Comparison of ENCODE assay signal across 20 cellular contexts in the genomic region with DNA sequence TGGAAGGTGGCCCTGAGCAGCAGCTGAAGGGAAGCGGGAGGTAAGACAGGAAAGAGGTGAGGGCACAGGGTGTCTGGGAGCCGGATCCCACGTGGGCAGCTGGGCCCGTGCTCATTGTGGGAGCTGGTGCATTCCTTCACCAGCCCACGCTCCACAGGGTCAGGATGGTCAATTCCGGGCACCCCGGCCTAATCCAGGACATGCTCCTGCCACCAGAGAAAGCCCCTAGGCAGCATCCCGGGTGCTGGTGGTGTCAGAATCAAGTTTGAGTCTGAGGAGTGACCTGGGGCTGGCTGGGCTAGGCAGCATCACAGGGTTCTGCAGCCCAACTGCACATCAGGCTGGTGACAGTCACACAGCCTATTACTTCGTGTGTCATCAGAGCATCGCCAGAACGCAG. TPM values are rescaled to one million over a fixed set of nuclear protein-coding genes. Genes with fewer than 3 reads are reported as not detected.
DNase-seq lines count a peak whose midpoint lies in the region; ATAC-seq and TF ChIP-seq lines count a peak whose summit lies in the region.
"Had no signal": no experiment of that assay in that cellular context is flagged by ENCODE, and none has a peak within 500 bp of the region (broad histone marks: within the 10 kb centered on the region; RNA-seq: fewer than 3 reads in every experiment).

No MANE protein-coding gene starts in this region.

- H3K27ac ChIP-seq in right lobe of liver: peak overlapping the region; percentile 32 to 94 (median 93)
- H3K27ac ChIP-seq in stomach: peak overlapping the region in 3 of 5 donors; percentile 45 to 66 (median 50)

- H3K9me3 ChIP-seq in right lobe of liver: no peaks in the 10 kb centered on the region
- no peaks in the 10 kb centered on the region for H3K9me3 ChIP-seq in stomach

- TF ChIP-seq POLR2A in right lobe of liver (IDR thresholded peaks at IDR 0.05) (no peak), stomach (IDR thresholded peaks at IDR 0.05) (no peak)

- H3K36me3 ChIP-seq in right lobe of liver (no peaks in the 10 kb centered on the region), stomach (peaks cover 9 to 41% (median 38%) of the 10 kb centered on the region in 4 donors)

- no peaks in the 10 kb centered on the region for H3K27me3 ChIP-seq in right lobe of liver
- no peaks in the 10 kb centered on the region for H3K27me3 ChIP-seq in stomach

- WGBS in right lobe of liver (ENCODE audit: insufficient coverage, low coverage, low lambda C conversion rate, missing lambda C conversion rate): 88% methylated on average over 3 of the region's 11 CpGs
- 84 to 93% (median 90%) methylated on average over 11 of the region's 11 CpGs for WGBS in stomach, 5 donors

- no peak for TF ChIP-seq EP300 in stomach (IDR thresholded peaks at IDR 0.05)

- CTCF ChIA-PET in activated CD8-positive, alpha-beta T cell treated with anti-CD3 and anti-CD28 coated beads for 36 hours (lab: Charles Lee): no interaction called here
- CTCF ChIA-PET in activated CD8-positive, alpha-beta T cell treated with anti-CD3 and anti-CD28 coated beads, Interleukin-2, amount 10 ng/mL, durations not matched to agents 7 days and 5 days (lab: Charles Lee): no interaction called here

- no peak for ATAC-seq in activated CD8-positive, alpha-beta T cell treated with anti-CD3 and anti-CD28 coated beads for 36 hours
- ATAC-seq in activated CD8-positive, alpha-beta T cell treated with anti-CD3 and anti-CD28 coated beads, Interleukin-2, amount 10 ng/mL, durations not matched to agents 7 days and 5 days: no peak
- peak in 1 of 4 donors; percentile 15 for ATAC-seq in right lobe of liver
- ATAC-seq: naive thymus-derived CD4-positive, alpha-beta T cell; Panc1 had no signal

- DNase-seq in activated CD8-positive, alpha-beta T cell treated with anti-CD3 and anti-CD28 coated beads for 36 hours: no peak
- DNase-seq in activated CD8-positive, alpha-beta T cell treated with anti-CD3 and anti-CD28 coated beads, Interleukin-2, amount 10 ng/mL, durations not matched to agents 7 days and 5 days: no peak
- DNase-seq in chondrocyte (ENCODE audit: low spot score) (no peak), right lobe of liver (no peak), stomach (no peak), NCI-H774 (lab: John Stamatoyannopoulos, UW) (no peak)
- no peak for DNase-seq in activated T-helper 2 cell treated with anti-CD3 and anti-CD28 coated beads, Interferon-gamma antibody, Interleukin-2, Interleukin-4, amounts not matched to agents 10 μg/mL and 5 μg/mL and 100 μg/mL, durations not matched to agents 14 hours and 24 hours and 36 hours (ENCODE audit: low spot score)
- DNase-seq in stimulated activated CD4-positive, alpha-beta T cell treated with anti-CD3 and anti-CD28 coated beads, Interleukin-2, amount 100 ng/mL, for 24 hours: no peak
- DNase-seq: activated CD4-positive, alpha-beta T cell treated with anti-CD3 and anti-CD28 coated beads for 48 hours; activated gamma-delta T cell; effector memory CD4-positive, alpha-beta T cell; kidney; naive thymus-derived CD4-positive, alpha-beta T cell; NCI-H510A; retina; stimulated activated naive CD4-positive, alpha-beta T cell; T-helper 2 cell had no signal

- H3K4me3 ChIP-seq in right lobe of liver (no peak overlapping the region), stomach (no peak overlapping the region)

- TF ChIP-seq CTCF in activated CD8-positive, alpha-beta T cell treated with anti-CD3 and anti-CD28 coated beads for 36 hours (IDR thresholded peaks at IDR 0.05): no peak
- TF ChIP-seq CTCF in chondrocyte (IDR thresholded peaks at IDR 0.05): no peak
- TF ChIP-seq CTCF in right lobe of liver (IDR thresholded peaks at IDR 0.05): no peak
- TF ChIP-seq CTCF in stomach (IDR thresholded peaks at IDR 0.05): no peak

- peaks cover 22% of the 10 kb centered on the region for H3K36me3 Mint-ChIP-seq in activated CD8-positive, alpha-beta T cell treated with anti-CD3 and anti-CD28 coated beads for 36 hours (ENCODE audit: low read depth)
- peaks cover 24% of the 10 kb centered on the region for H3K36me3 Mint-ChIP-seq in activated CD8-positive, alpha-beta T cell treated with anti-CD3 and anti-CD28 coated beads, Interleukin-2, amount 10 ng/mL, durations not matched to agents 7 days and 5 days (ENCODE audit: low read depth)
- H3K36me3 Mint-ChIP-seq in chondrocyte (ENCODE audit: low read depth): peaks cover 6% of the 10 kb centered on the region
- peaks cover 32% of the 10 kb centered on the region for H3K36me3 Mint-ChIP-seq in activated T-helper 2 cell treated with anti-CD3 and anti-CD28 coated beads, Interferon-gamma antibody, Interleukin-2, Interleukin-4, amounts not matched to agents 10 μg/mL and 5 μg/mL and 100 μg/mL, durations not matched to agents 14 hours and 24 hours and 36 hours (ENCODE audit: low read depth)

- H3K27me3 Mint-ChIP-seq in activated CD8-positive, alpha-beta T cell treated with anti-CD3 and anti-CD28 coated beads for 36 hours: no peaks in the 10 kb centered on the region
- H3K27me3 Mint-ChIP-seq in activated CD8-positive, alpha-beta T cell treated with anti-CD3 and anti-CD28 coated beads, Interleukin-2, amount 10 ng/mL, durations not matched to agents 7 days and 5 days (ENCODE audit: low read depth): no peaks in the 10 kb centered on the region
- H3K27me3 Mint-ChIP-seq in chondrocyte (ENCODE audit: low read depth): no peaks in the 10 kb centered on the region
- H3K27me3 Mint-ChIP-seq in activated T-helper 2 cell treated with anti-CD3 and anti-CD28 coated beads, Interferon-gamma antibody, Interleukin-2, Interleukin-4, amounts not matched to agents 10 μg/mL and 5 μg/mL and 100 μg/mL, durations not matched to agents 14 hours and 24 hours and 36 hours (ENCODE audit: low read depth): no peaks in the 10 kb centered on the region
- H3K27me3 Mint-ChIP-seq: brain; IgD-negative memory B cell; naive thymus-derived CD4-positive, alpha-beta T cell had no signal

- intact Hi-C loops in activated CD8-positive, alpha-beta T cell treated with anti-CD3 and anti-CD28 coated beads for 36 hours (cut with micrococcal nuclease): no loop called here
- intact Hi-C loops in right lobe of liver (cut with DNase I): no loop called here
- intact Hi-C loops in stomach (cut with DNase I; ENCODE audit: low total_unique reads): no loop called here
- intact Hi-C loops in activated T-helper 2 cell treated with anti-CD3 and anti-CD28 coated beads, Interferon-gamma antibody, Interleukin-2, Interleukin-4, amounts not matched to agents 10 μg/mL and 5 μg/mL and 100 μg/mL, durations not matched to agents 14 hours and 24 hours and 36 hours (cut with micrococcal nuclease): no loop called here

- H3K4me1 ChIP-seq in right lobe of liver (peaks cover 0 to 13% (median 4%) of the 10 kb centered on the region in 4 donors), stomach (peaks cover 0 to 16% (median 7%) of the 10 kb centered on the region in 4 donors)

- peaks cover 19% of the 10 kb centered on the region for H3K4me1 Mint-ChIP-seq in activated CD8-positive, alpha-beta T cell treated with anti-CD3 and anti-CD28 coated beads for 36 hours (ENCODE audit: low read depth)
- no peaks in the 10 kb centered on the region for H3K4me1 Mint-ChIP-seq in activated CD8-positive, alpha-beta T cell treated with anti-CD3 and anti-CD28 coated beads, Interleukin-2, amount 10 ng/mL, durations not matched to agents 7 days and 5 days (ENCODE audit: low read depth)
- H3K4me1 Mint-ChIP-seq in chondrocyte (ENCODE audit: low read depth): peaks cover 40% of the 10 kb centered on the region
- peaks cover 12% of the 10 kb centered on the region for H3K4me1 Mint-ChIP-seq in activated T-helper 2 cell treated with anti-CD3 and anti-CD28 coated beads, Interferon-gamma antibody, Interleukin-2, Interleukin-4, amounts not matched to agents 10 μg/mL and 5 μg/mL and 100 μg/mL, durations not matched to agents 14 hours and 24 hours and 36 hours (ENCODE audit: low read depth)
- H3K4me1 Mint-ChIP-seq: brain had no signal

- POLR2A ChIA-PET in activated CD8-positive, alpha-beta T cell treated with anti-CD3 and anti-CD28 coated beads for 36 hours (lab: Charles Lee): no interaction called here
- POLR2A ChIA-PET in activated CD8-positive, alpha-beta T cell treated with anti-CD3 and anti-CD28 coated beads, Interleukin-2, amount 10 ng/mL, durations not matched to agents 7 days and 5 days (lab: Charles Lee): no interaction called here

- H3K9me3 Mint-ChIP-seq in activated CD8-positive, alpha-beta T cell treated with anti-CD3 and anti-CD28 coated beads for 36 hours: peaks cover 3% of the 10 kb centered on the region
- H3K9me3 Mint-ChIP-seq in activated CD8-positive, alpha-beta T cell treated with anti-CD3 and anti-CD28 coated beads, Interleukin-2, amount 10 ng/mL, durations not matched to agents 7 days and 5 days (ENCODE audit: insufficient read depth): no peaks in the 10 kb centered on the region
- no peaks in the 10 kb centered on the region for H3K9me3 Mint-ChIP-seq in chondrocyte (ENCODE audit: low read depth)
- H3K9me3 Mint-ChIP-seq in activated T-helper 2 cell treated with anti-CD3 and anti-CD28 coated beads, Interferon-gamma antibody, Interleukin-2, Interleukin-4, amounts not matched to agents 10 μg/mL and 5 μg/mL and 100 μg/mL, durations not matched to agents 14 hours and 24 hours and 36 hours: peaks cover 4% of the 10 kb centered on the region
- H3K9me3 Mint-ChIP-seq: IgD-negative memory B cell had no signal

- H3K4me3 Mint-ChIP-seq in activated CD8-positive, alpha-beta T cell treated with anti-CD3 and anti-CD28 coated beads for 36 hours: no peak overlapping the region
- H3K4me3 Mint-ChIP-seq in activated CD8-positive, alpha-beta T cell treated with anti-CD3 and anti-CD28 coated beads, Interleukin-2, amount 10 ng/mL, durations not matched to agents 7 days and 5 days: no peak overlapping the region
- no peak overlapping the region for H3K4me3 Mint-ChIP-seq in chondrocyte (ENCODE audit: unreplicated experiment)
- no peak overlapping the region for H3K4me3 Mint-ChIP-seq in activated T-helper 2 cell treated with anti-CD3 and anti-CD28 coated beads, Interferon-gamma antibody, Interleukin-2, Interleukin-4, amounts not matched to agents 10 μg/mL and 5 μg/mL and 100 μg/mL, durations not matched to agents 14 hours and 24 hours and 36 hours (ENCODE audit: low read depth)
- H3K4me3 Mint-ChIP-seq: brain; IgD-negative memory B cell; naive thymus-derived CD4-positive, alpha-beta T cell had no signal

- H3K27ac Mint-ChIP-seq in activated CD8-positive, alpha-beta T cell treated with anti-CD3 and anti-CD28 coated beads for 36 hours: peak overlapping the region; percentile 59
- no peak overlapping the region for H3K27ac Mint-ChIP-seq in activated CD8-positive, alpha-beta T cell treated with anti-CD3 and anti-CD28 coated beads, Interleukin-2, amount 10 ng/mL, durations not matched to agents 7 days and 5 days
- peak overlapping the region; percentile 94 for H3K27ac Mint-ChIP-seq in chondrocyte (ENCODE audit: unreplicated experiment)
- H3K27ac Mint-ChIP-seq in activated T-helper 2 cell treated with anti-CD3 and anti-CD28 coated beads, Interferon-gamma antibody, Interleukin-2, Interleukin-4, amounts not matched to agents 10 μg/mL and 5 μg/mL and 100 μg/mL, durations not matched to agents 14 hours and 24 hours and 36 hours: no peak overlapping the region

RNA-seq across cellular contexts. Expression of a gene that starts 7.1 kb away (rescaled TPM):
- total RNA-seq in activated CD8-positive, alpha-beta T cell treated with anti-CD3 and anti-CD28 coated beads for 36 hours: 10 to 100 TPM; 87.1 to 92.4 TPM
- 100 to 1,000 TPM in 1 of 2 experiments, 10 to 100 TPM in 1; 96.1 to 101 TPM for total RNA-seq in activated CD8-positive, alpha-beta T cell treated with anti-CD3 and anti-CD28 coated beads, Interleukin-2, amount 10 ng/mL, durations not matched to agents 7 days and 5 days
- total RNA-seq in chondrocyte (71.9 to 89.8 TPM (median 74.0 TPM) in 3 replicates), right lobe of liver (10 to 100 TPM; 33.4 to 52.2 (median 41.3) TPM), stomach (100 to 1,000 TPM in 1 of 5 donors, 10 to 100 TPM in 4; 58.5 to 105 (median 72.3) TPM)
- 100 to 1,000 TPM; 108 to 119 (median 117) TPM for polyA plus RNA-seq in stomach
- total RNA-seq in activated T-helper 2 cell treated with anti-CD3 and anti-CD28 coated beads, Interferon-gamma antibody, Interleukin-2, Interleukin-4, amounts not matched to agents 10 μg/mL and 5 μg/mL and 100 μg/mL, durations not matched to agents 14 hours and 24 hours and 36 hours: 109 TPM in 2 replicates

RNA-seq across cellular contexts. Expression of a gene that starts 46.2 kb away (rescaled TPM):
- total RNA-seq in activated CD8-positive, alpha-beta T cell treated with anti-CD3 and anti-CD28 coated beads for 36 hours: 100 to 1,000 TPM; 141 to 149 TPM
- total RNA-seq in activated CD8-positive, alpha-beta T cell treated with anti-CD3 and anti-CD28 coated beads, Interleukin-2, amount 10 ng/mL, durations not matched to agents 7 days and 5 days: 100 to 1,000 TPM; 145 to 152 TPM
- total RNA-seq in chondrocyte (79.7 to 95.5 TPM (median 81.5 TPM) in 3 replicates), right lobe of liver (100 to 1,000 TPM; 165 to 223 (median 188) TPM), stomach (100 to 1,000 TPM in 3 of 5 donors, 10 to 100 TPM in 2; 78.8 to 509 (median 116) TPM)
- polyA plus RNA-seq in stomach: 100 to 1,000 TPM in 2 of 3 donors, 10 to 100 TPM in 1; 96.7 to 114 (median 108) TPM
- 154 and 157 TPM in 2 replicates for total RNA-seq in activated T-helper 2 cell treated with anti-CD3 and anti-CD28 coated beads, Interferon-gamma antibody, Interleukin-2, Interleukin-4, amounts not matched to agents 10 μg/mL and 5 μg/mL and 100 μg/mL, durations not matched to agents 14 hours and 24 hours and 36 hours

RNA-seq across cellular contexts. Expression of a gene that starts 46.4 kb away (rescaled TPM):
- total RNA-seq in activated CD8-positive, alpha-beta T cell treated with anti-CD3 and anti-CD28 coated beads for 36 hours: 1 to 10 TPM; 4.2 to 4.3 TPM
- 1 to 10 TPM; 5.3 to 6.8 TPM for total RNA-seq in activated CD8-positive, alpha-beta T cell treated with anti-CD3 and anti-CD28 coated beads, Interleukin-2, amount 10 ng/mL, durations not matched to agents 7 days and 5 days
- total RNA-seq in chondrocyte (8.0 to 10.4 TPM (median 9.6 TPM) in 3 replicates), right lobe of liver (1 to 10 TPM; 1.2 to 3.6 (median 2.2) TPM), stomach (1 to 10 TPM; 1.2 to 8.5 (median 5.5) TPM)
- polyA plus RNA-seq in stomach: 1 to 10 TPM; 1.5 to 1.9 (median 1.7) TPM
- total RNA-seq in activated T-helper 2 cell treated with anti-CD3 and anti-CD28 coated beads, Interferon-gamma antibody, Interleukin-2, Interleukin-4, amounts not matched to agents 10 μg/mL and 5 μg/mL and 100 μg/mL, durations not matched to agents 14 hours and 24 hours and 36 hours: 6.5 and 7.3 TPM in 2 replicates

RNA-seq across cellular contexts. Expression of a gene that starts 57.2 kb away (rescaled TPM):
- total RNA-seq in activated CD8-positive, alpha-beta T cell treated with anti-CD3 and anti-CD28 coated beads for 36 hours: 10 to 100 TPM; 26.3 to 27.9 TPM
- 10 to 100 TPM; 56.1 to 57.2 TPM for total RNA-seq in activated CD8-positive, alpha-beta T cell treated with anti-CD3 and anti-CD28 coated beads, Interleukin-2, amount 10 ng/mL, durations not matched to agents 7 days and 5 days
- total RNA-seq in chondrocyte (9.3 to 17.3 TPM (median 13.4 TPM) in 3 replicates), right lobe of liver (under 1 TPM; 0.06 to 0.81 (median 0.43) TPM), stomach (10 to 100 TPM in 1 of 5 donors, 1 to 10 TPM in 2, under 1 TPM in 1, not detected in 1; 0.92 to 47.8 (median 1.3) TPM)
- polyA plus RNA-seq in stomach: 1 to 10 TPM in 1 of 3 donors, under 1 TPM in 2; 0.63 to 1.1 (median 0.93) TPM
- 33.3 and 34.9 TPM in 2 replicates for total RNA-seq in activated T-helper 2 cell treated with anti-CD3 and anti-CD28 coated beads, Interferon-gamma antibody, Interleukin-2, Interleukin-4, amounts not matched to agents 10 μg/mL and 5 μg/mL and 100 μg/mL, durations not matched to agents 14 hours and 24 hours and 36 hours

Comparison
In these comparisons a context has a peak if more than half of its experiments do, and no peak if none do; other contexts are left out.
1. H3K27ac Mint-ChIP-seq: peak in activated CD8-positive, alpha-beta T cell treated with anti-CD3 and anti-CD28 coated beads for 36 hours (single experiment) and chondrocyte (single experiment); none in activated CD8-positive, alpha-beta T cell treated with anti-CD3 and anti-CD28 coated beads, Interleukin-2, amount 10 ng/mL, durations not matched to agents 7 days and 5 days (single experiment) and activated T-helper 2 cell treated with anti-CD3 and anti-CD28 coated beads, Interferon-gamma antibody, Interleukin-2, Interleukin-4, amounts not matched to agents 10 μg/mL and 5 μg/mL and 100 μg/mL, durations not matched to agents 14 hours and 24 hours and 36 hours (single experiment).